Comparison of ENCODE assay signal across 9 cellular contexts in the genomic region with DNA sequence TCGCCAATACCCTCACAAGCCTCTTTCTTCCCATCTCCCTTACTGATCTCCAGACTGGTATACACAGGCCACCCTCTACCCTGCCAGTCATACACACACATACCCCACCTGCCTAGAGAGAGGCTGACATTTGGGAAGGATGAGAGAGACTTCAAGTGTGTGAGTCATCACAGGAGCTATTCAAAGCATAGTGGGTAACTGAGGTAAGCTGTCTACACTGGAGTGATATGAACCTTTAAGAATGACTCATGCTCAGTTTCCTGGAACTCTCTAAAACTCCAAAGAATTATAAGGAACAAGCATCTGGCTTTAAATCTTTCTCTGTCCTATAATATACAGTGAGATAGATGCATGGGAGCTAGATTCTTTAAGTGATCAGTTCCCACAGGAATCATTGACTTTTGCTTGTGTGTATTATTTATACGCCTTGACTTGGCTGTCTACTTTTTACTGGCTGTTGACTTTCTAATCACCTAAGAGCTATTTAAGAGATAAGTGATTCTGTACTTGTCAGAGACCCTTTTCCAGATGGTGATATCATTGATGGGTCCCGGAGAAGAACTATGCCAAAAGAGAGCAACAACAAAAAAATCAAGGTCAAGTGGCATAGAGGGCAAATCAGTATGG. TPM values are rescaled to one million over a fixed set of nuclear protein-coding genes. Genes with fewer than 3 reads are reported as not detected.
A peak's percentile ranks its signal among the peaks of the same experiment; 100 is the strongest.
DNase-seq lines count a peak whose midpoint lies in the region; ATAC-seq and TF ChIP-seq lines count a peak whose summit lies in the region.
"Had no signal": no experiment of that assay in that cellular context is flagged by ENCODE, and none has a peak within 500 bp of the region (broad histone marks: within the 10 kb centered on the region; RNA-seq: fewer than 3 reads in every experiment).

No MANE protein-coding gene starts in this region.

- no peak overlapping the region for H2BK5ac ChIP-seq in mesendoderm (ENCODE audit: low read length)

- intact Hi-C loops in tibial artery (cut with DNase I; ENCODE audit: low total_unique reads), result loop anchor here (5.0 kb wide), 1 partner anchor 532 kb away; no protein-coding TSS in a partner anchor

- no peak overlapping the region for H3K56ac ChIP-seq in mesendoderm (ENCODE audit: low read length)

- no peak overlapping the region for H3K23ac ChIP-seq in mesendoderm (ENCODE audit: low read length)

- no CpG with 5 or more reads among the region's 3 CpGs for WGBS in mesendoderm (ENCODE audit: extremely low coverage, insufficient coverage, low lambda C conversion rate)

- no peak overlapping the region for H2AK5ac ChIP-seq in mesendoderm (ENCODE audit: low read length)

- no peaks in the 10 kb centered on the region for H3K9me3 ChIP-seq in tibial artery

- H2BK15ac ChIP-seq in mesendoderm (replicated peaks; ENCODE audit: low read depth), result no peak overlapping the region

- H2BK120ac ChIP-seq in mesendoderm (ENCODE audit: low read depth, low read length), result no peak overlapping the region

- TF ChIP-seq POLR2A in erythroblast (IDR thresholded peaks at IDR 0.05; ENCODE audit: low read length), result no peak

- H4K5ac ChIP-seq in mesendoderm (ENCODE audit: low read length), result no peak overlapping the region

- H4K8ac ChIP-seq in mesendoderm (ENCODE audit: low read depth, low read length), result no peak overlapping the region

- H3K36me3 ChIP-seq in mesendoderm (ENCODE audit: control insufficient read depth, insufficient read depth, low read length) (no peaks in the 10 kb centered on the region), tibial artery (no peaks in the 10 kb centered on the region)

- H3K9me3 Mint-ChIP-seq in activated naive CD8-positive, alpha-beta T cell treated with anti-CD3 and anti-CD28 coated beads, Interleukin-2, amount 10 ng/mL, durations not matched to agents 7 days and 5 days, result no peaks in the 10 kb centered on the region

- H3K4ac ChIP-seq in mesendoderm (ENCODE audit: low read depth, low read length), result no peak overlapping the region

- H3K4me3 ChIP-seq in mesendoderm (ENCODE audit: low read length), result no peak overlapping the region
- no peak overlapping the region for H3K4me3 ChIP-seq in tibial artery

- H3K36me3 Mint-ChIP-seq in activated naive CD8-positive, alpha-beta T cell treated with anti-CD3 and anti-CD28 coated beads, Interleukin-2, amount 10 ng/mL, durations not matched to agents 7 days and 5 days, result peaks cover 4% of the 10 kb centered on the region

- H3K27ac Mint-ChIP-seq in activated naive CD8-positive, alpha-beta T cell treated with anti-CD3 and anti-CD28 coated beads, Interleukin-2, amount 10 ng/mL, durations not matched to agents 7 days and 5 days, result peak overlapping the region; percentile 12

- H3K4me1 ChIP-seq in mesendoderm (ENCODE audit: control insufficient read depth, low read depth, low read length) (peaks cover 6% of the 10 kb centered on the region), tibial artery (peaks cover 0 to 12% (median 9%) of the 10 kb centered on the region in 4 donors)

- POLR2A ChIA-PET in activated naive CD8-positive, alpha-beta T cell treated with anti-CD3 and anti-CD28 coated beads, Interleukin-2, amount 10 ng/mL, durations not matched to agents 7 days and 5 days (lab: Charles Lee), result no interaction called here

- DNase-seq in EH (ENCODE audit: low read depth) (peak; percentile 35), LoVo (ENCODE audit: low spot score) (peak; percentile 22), mesendoderm (peak; percentile 38), iPS-NIHi7 (ENCODE audit: extremely low spot score) (no peak), erythroblast (lab: John Stamatoyannopoulos, UW) (no peak), tibial artery (no peak)
- DNase-seq in activated naive CD8-positive, alpha-beta T cell treated with anti-CD3 and anti-CD28 coated beads, Interleukin-2, amount 10 ng/mL, durations not matched to agents 7 days and 5 days, result no peak
- DNase-seq: COR-L47, GOT3 had no signal

- no peak overlapping the region for H3K18ac ChIP-seq in mesendoderm (ENCODE audit: low read length)

- H3K27me3 ChIP-seq in mesendoderm (ENCODE audit: insufficient read depth, low read length, poor library complexity) (no peaks in the 10 kb centered on the region), tibial artery (no peaks in the 10 kb centered on the region)

- H3K27me3 Mint-ChIP-seq in activated naive CD8-positive, alpha-beta T cell treated with anti-CD3 and anti-CD28 coated beads, Interleukin-2, amount 10 ng/mL, durations not matched to agents 7 days and 5 days, result no peaks in the 10 kb centered on the region

- peak; percentile 48 for ATAC-seq in activated naive CD8-positive, alpha-beta T cell treated with anti-CD3 and anti-CD28 coated beads, Interleukin-2, amount 10 ng/mL, durations not matched to agents 7 days and 5 days (ENCODE audit: low read depth)

- peaks cover 27% of the 10 kb centered on the region for H3K4me1 Mint-ChIP-seq in activated naive CD8-positive, alpha-beta T cell treated with anti-CD3 and anti-CD28 coated beads, Interleukin-2, amount 10 ng/mL, durations not matched to agents 7 days and 5 days

- H3K27ac ChIP-seq in mesendoderm (ENCODE audit: low read depth, low read length) (no peak overlapping the region), tibial artery (no peak overlapping the region)

- no peaks in the 10 kb centered on the region for H3K79me1 ChIP-seq in mesendoderm (ENCODE audit: low read length)

- TF ChIP-seq CTCF in tibial artery (IDR thresholded peaks at IDR 0.05), result no peak

- no peak overlapping the region for H3K4me2 ChIP-seq in mesendoderm (ENCODE audit: low read length)

- no peaks in the 10 kb centered on the region for H3K79me2 ChIP-seq in mesendoderm (ENCODE audit: control insufficient read depth, insufficient read depth, low read length)

- H3K4me3 Mint-ChIP-seq in activated naive CD8-positive, alpha-beta T cell treated with anti-CD3 and anti-CD28 coated beads, Interleukin-2, amount 10 ng/mL, durations not matched to agents 7 days and 5 days, result no peak overlapping the region

- H3K9ac ChIP-seq in mesendoderm (ENCODE audit: low read length), result no peak overlapping the region

RNA-seq across cellular contexts. Expression of a gene that starts 5.8 kb away (rescaled TPM):
- 1 to 10 TPM; 1.3 to 1.6 TPM for total RNA-seq in activated naive CD8-positive, alpha-beta T cell treated with anti-CD3 and anti-CD28 coated beads, Interleukin-2, amount 10 ng/mL, durations not matched to agents 7 days and 5 days
- not detected for polyA plus RNA-seq in mesendoderm (2013, experiment 1 of 2)
- polyA plus RNA-seq in mesendoderm (2013, experiment 2 of 2), result not detected

Comparison
In these comparisons a context has a peak if more than half of its experiments do, and no peak if none do; other contexts are left out.
1. DNase-seq: peak in EH (single experiment), LoVo (single experiment) and mesendoderm (single experiment); none in activated naive CD8-positive, alpha-beta T cell treated with anti-CD3 and anti-CD28 coated beads, Interleukin-2, amount 10 ng/mL, durations not matched to agents 7 days and 5 days (single experiment), iPS-NIHi7 (single experiment), erythroblast (0 of 2) and tibial artery (0 of 2).